Comparison of ENCODE assay signal across 18 cellular contexts in the genomic region with DNA sequence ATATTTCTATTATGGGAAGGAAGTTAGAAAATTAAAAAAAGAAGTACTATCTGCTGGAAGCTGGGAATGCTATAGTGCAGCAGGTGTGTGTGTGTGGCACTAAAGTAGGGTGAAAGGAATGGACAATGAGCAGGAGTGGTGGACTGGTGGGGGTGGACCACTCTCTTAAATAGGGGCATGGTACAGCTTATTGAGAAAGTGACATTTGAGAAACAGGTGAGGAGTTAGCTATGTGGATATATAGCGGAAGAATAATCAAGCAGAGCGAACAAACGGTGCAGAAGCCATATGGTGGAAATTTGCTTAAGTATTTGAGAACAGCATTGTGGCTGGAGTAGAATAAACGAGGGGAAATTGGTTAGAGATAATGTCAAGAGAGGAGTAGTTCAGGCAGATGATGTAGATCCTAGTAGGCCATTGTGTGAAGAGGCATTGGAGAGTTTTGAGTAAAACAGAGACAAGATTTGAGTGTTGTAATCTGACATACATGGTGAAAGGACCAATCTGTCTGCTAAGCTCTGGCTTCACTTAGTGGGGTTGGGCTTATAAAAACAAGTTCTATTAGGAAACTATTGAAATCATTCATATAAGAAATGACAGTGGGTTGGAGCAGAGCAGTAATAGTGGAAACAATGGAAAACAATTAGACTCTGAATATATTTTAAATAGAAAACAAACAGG.
DNase-seq lines count a peak whose midpoint lies in the region; ATAC-seq and TF ChIP-seq lines count a peak whose summit lies in the region.
"Had no signal": no experiment of that assay in that cellular context is flagged by ENCODE, and none has a peak within 500 bp of the region (broad histone marks: within the 10 kb centered on the region; RNA-seq: fewer than 3 reads in every experiment).

No MANE protein-coding gene starts in this region.

- no peaks in the 10 kb centered on the region for H3K27me3 ChIP-seq in mammary epithelial cell (ENCODE audit: insufficient read depth, low read length)
- H3K27me3 ChIP-seq in breast epithelium, result no peaks in the 10 kb centered on the region
- no peaks in the 10 kb centered on the region for H3K27me3 ChIP-seq in HUES6 (ENCODE audit: control insufficient read depth, insufficient read depth, low read length)
- H3K27me3 ChIP-seq in endodermal cell (ENCODE audit: control insufficient read depth, insufficient read depth, low read length, poor library complexity, severe bottlenecking), result no peaks in the 10 kb centered on the region
- H3K27me3 ChIP-seq: esophagus squamous epithelium, upper lobe of left lung had no signal

- 90% methylated on average over 4 of the region's 4 CpGs for WGBS in mammary epithelial cell (ENCODE audit: low coverage, missing lambda C conversion rate)
- WGBS in endodermal cell (ENCODE audit: insufficient coverage in 1 of 2, insufficient read length in 1 of 2), 2 experiments, result 78 to 91% methylated on average over 3 to 4 of the region's 4 CpGs
- 75% methylated on average over 4 of the region's 4 CpGs for WGBS in urinary bladder

- H3K27me3 Mint-ChIP-seq in endodermal cell (ENCODE audit: insufficient read depth), result no peaks in the 10 kb centered on the region
- H3K27me3 Mint-ChIP-seq in activated T-cell treated with anti-CD3 and anti-CD28 coated beads, Interleukin-2, amount 50 U/mL, for 4 hours (ENCODE audit: low read depth), result no peaks in the 10 kb centered on the region
- H3K27me3 Mint-ChIP-seq: memory B cell had no signal

- no peaks in the 10 kb centered on the region for H3K36me3 Mint-ChIP-seq in endodermal cell (ENCODE audit: low read depth)
- no peaks in the 10 kb centered on the region for H3K36me3 Mint-ChIP-seq in activated T-cell treated with anti-CD3 and anti-CD28 coated beads, Interleukin-2, amount 50 U/mL, for 4 hours (ENCODE audit: insufficient read depth)
- H3K36me3 Mint-ChIP-seq: memory B cell had no signal

- H3K4me1 Mint-ChIP-seq in endodermal cell, result peaks cover 22% of the 10 kb centered on the region
- H3K4me1 Mint-ChIP-seq in activated T-cell treated with anti-CD3 and anti-CD28 coated beads, Interleukin-2, amount 50 U/mL, for 4 hours (ENCODE audit: low read depth), result no peaks in the 10 kb centered on the region
- H3K4me1 Mint-ChIP-seq: memory B cell had no signal

- H4K20me1 ChIP-seq in mammary epithelial cell (ENCODE audit: insufficient read depth, low read length), result no peaks in the 10 kb centered on the region

- no peak overlapping the region for H3K27ac Mint-ChIP-seq in endodermal cell
- H3K27ac Mint-ChIP-seq: memory B cell had no signal

- TF ChIP-seq CTCF in mammary epithelial cell (conservative IDR thresholded peaks at IDR 0.05 in 1 of 2, IDR thresholded peaks at IDR 0.05 in 1 of 2; ENCODE audit: extremely low read depth in 1 of 2, insufficient read depth in 1 of 2, low read depth in 1 of 2, low read length in 2 of 2) (no peak), breast epithelium (IDR thresholded peaks at IDR 0.05) (no peak), endodermal cell (conservative IDR thresholded peaks at IDR 0.05) (no peak)

- CTCF ChIA-PET in mammary epithelial cell (lab: Charles Lee; ENCODE audit: low non-redundant PET), result no interaction called here

- in situ Hi-C loops in mammary epithelial cell (cut with MboI; ENCODE audit: low sequenced_read_pairs in 2 of 2), result loop anchor here (25.0 kb wide), 4 partner anchors 102 to 827 kb away; a partner anchor contains a TSS

- H3K27ac ChIP-seq in mammary epithelial cell (ENCODE audit: insufficient read depth, low read depth, low read length) (peak overlapping the region; percentile 78), breast epithelium (no peak overlapping the region), HUES6 (ENCODE audit: low read depth, low read length) (peak overlapping the region; percentile 74), endodermal cell (ENCODE audit: low read depth, low read length) (peak overlapping the region; percentile 86), urinary bladder (ENCODE audit: low read depth) (peak overlapping the region; percentile 50)
- H3K27ac ChIP-seq: coronary artery, esophagus squamous epithelium, SK-N-MC, upper lobe of left lung had no signal

- H3K9ac ChIP-seq in mammary epithelial cell (ENCODE audit: insufficient read depth, low read length), result no peak overlapping the region
- H3K9ac ChIP-seq in HUES6 (ENCODE audit: low read length), result peak overlapping the region; percentile 3
- H3K9ac ChIP-seq in endodermal cell (ENCODE audit: extremely low read depth, low read length, poor library complexity, severe bottlenecking), result no peak overlapping the region

- no peak overlapping the region for H3K4me3 Mint-ChIP-seq in endodermal cell
- H3K4me3 Mint-ChIP-seq in activated T-cell treated with anti-CD3 and anti-CD28 coated beads, Interleukin-2, amount 50 U/mL, for 4 hours, result no peak overlapping the region
- H3K4me3 Mint-ChIP-seq: memory B cell had no signal

- TF ChIP-seq POLR2A in breast epithelium (IDR thresholded peaks at IDR 0.05), result no peak

- no peak for ATAC-seq in activated T-cell treated with anti-CD3 and anti-CD28 coated beads, Interleukin-2, amount 50 U/mL, for 4 hours
- ATAC-seq: HepG2 had no signal

- H3K4me2 ChIP-seq in mammary epithelial cell (ENCODE audit: insufficient read depth, low read depth, low read length), result no peak overlapping the region

- H3K36me3 ChIP-seq in mammary epithelial cell (ENCODE audit: insufficient read depth, low read length) (no peaks in the 10 kb centered on the region), breast epithelium (no peaks in the 10 kb centered on the region), HUES6 (ENCODE audit: control insufficient read depth, insufficient read depth, low read length) (no peaks in the 10 kb centered on the region), endodermal cell (ENCODE audit: control insufficient read depth, insufficient read depth, low read length) (no peaks in the 10 kb centered on the region), urinary bladder (ENCODE audit: insufficient read depth) (no peaks in the 10 kb centered on the region)
- H3K36me3 ChIP-seq: esophagus squamous epithelium, upper lobe of left lung had no signal

- no peaks in the 10 kb centered on the region for H3K9me3 Mint-ChIP-seq in endodermal cell
- no peaks in the 10 kb centered on the region for H3K9me3 Mint-ChIP-seq in activated T-cell treated with anti-CD3 and anti-CD28 coated beads, Interleukin-2, amount 50 U/mL, for 4 hours

- intact Hi-C loops in mammary epithelial cell (cut with micrococcal nuclease) (loop anchor here (10.0 kb wide), 1 partner anchor 84 kb away; no protein-coding TSS in a partner anchor), breast epithelium (cut with DNase I; ENCODE audit: low total_unique reads) (no loop called here), posterior cingulate gyrus (cut with DNase I) (no loop called here)

- H3K4me1 ChIP-seq in mammary epithelial cell (ENCODE audit: insufficient read depth, low read length) (peaks cover 26% of the 10 kb centered on the region), breast epithelium (no peaks in the 10 kb centered on the region), HUES6 (ENCODE audit: control insufficient read depth, insufficient read depth, low read length) (peaks cover 38% of the 10 kb centered on the region), endodermal cell (ENCODE audit: control insufficient read depth, insufficient read depth, low read length) (no peaks in the 10 kb centered on the region), urinary bladder (ENCODE audit: insufficient read depth) (no peaks in the 10 kb centered on the region)
- H3K4me1 ChIP-seq: upper lobe of left lung had no signal

- H3K4me3 ChIP-seq in mammary epithelial cell (replicated peaks in 1 of 3; ENCODE audit: insufficient read depth in 1 of 3, low read depth in 2 of 3, low read length in 3 of 3) (no peak overlapping the region), breast epithelium (no peak overlapping the region), HUES6 (ENCODE audit: low read depth, low read length) (no peak overlapping the region), endodermal cell (ENCODE audit: low read length) (no peak overlapping the region), urinary bladder (ENCODE audit: low read depth, low read length) (no peak overlapping the region)
- H3K4me3 ChIP-seq: coronary artery, esophagus squamous epithelium, SK-N-MC, upper lobe of left lung had no signal

- H3K79me2 ChIP-seq in mammary epithelial cell (ENCODE audit: insufficient read depth, low read length), result no peaks in the 10 kb centered on the region

- dilution Hi-C loops in mammary epithelial cell (cut with HindIII; ENCODE audit: low sequenced_read_pairs), result no loop called here

- DNase-seq in mammary epithelial cell, result no peak
- no peak for DNase-seq in breast epithelium (ENCODE audit: low spot score in 2 of 2)
- DNase-seq in endodermal cell, result no peak
- no peak for DNase-seq in GF-D8 (lab: John Stamatoyannopoulos, UW)
- DNase-seq in posterior cingulate gyrus, result no peak
- no peak for DNase-seq in activated T-cell treated with anti-CD3 and anti-CD28 coated beads, Interleukin-2, amount 50 U/mL, for 4 hours
- DNase-seq: activated CD4-positive, CD25-positive, alpha-beta regulatory T cell; activated T-cell treated with anti-CD3 and anti-CD28 coated beads for 4 hours; esophagus squamous epithelium; NCI-H526 treated with DMSO at 0.1 percent for 48 hours; stimulated activated CD4-positive, alpha-beta T cell treated with anti-CD3 and anti-CD28 coated beads, Interleukin-15, amount 100 ng/mL, for 24 hours; upper lobe of left lung had no signal

- no peak overlapping the region for H2AFZ ChIP-seq in mammary epithelial cell (ENCODE audit: low read depth, low read length)

- BruUV-seq in mammary epithelial cell (replicated peaks; lab: Mats Ljungman, UMichigan), result no TSS peak

- no peaks in the 10 kb centered on the region for H3K9me3 ChIP-seq in mammary epithelial cell (replicated peaks; ENCODE audit: insufficient read depth, low read length)
- H3K9me3 ChIP-seq in breast epithelium, result no peaks in the 10 kb centered on the region
- H3K9me3 ChIP-seq in HUES6 (ENCODE audit: control insufficient read depth, insufficient read depth, low read depth, low read length), result no peaks in the 10 kb centered on the region
- H3K9me3 ChIP-seq in endodermal cell (ENCODE audit: control insufficient read depth, low read length), result no peaks in the 10 kb centered on the region
- H3K9me3 ChIP-seq: esophagus squamous epithelium, upper lobe of left lung had no signal

Comparison
In these comparisons a context has a peak if more than half of its experiments do, and no peak if none do; other contexts are left out.
1. H3K27ac ChIP-seq: peak in mammary epithelial cell (single experiment), HUES6 (single experiment), endodermal cell (single experiment) and urinary bladder (single experiment); none in breast epithelium (0 of 2).